In the genomic region with DNA sequence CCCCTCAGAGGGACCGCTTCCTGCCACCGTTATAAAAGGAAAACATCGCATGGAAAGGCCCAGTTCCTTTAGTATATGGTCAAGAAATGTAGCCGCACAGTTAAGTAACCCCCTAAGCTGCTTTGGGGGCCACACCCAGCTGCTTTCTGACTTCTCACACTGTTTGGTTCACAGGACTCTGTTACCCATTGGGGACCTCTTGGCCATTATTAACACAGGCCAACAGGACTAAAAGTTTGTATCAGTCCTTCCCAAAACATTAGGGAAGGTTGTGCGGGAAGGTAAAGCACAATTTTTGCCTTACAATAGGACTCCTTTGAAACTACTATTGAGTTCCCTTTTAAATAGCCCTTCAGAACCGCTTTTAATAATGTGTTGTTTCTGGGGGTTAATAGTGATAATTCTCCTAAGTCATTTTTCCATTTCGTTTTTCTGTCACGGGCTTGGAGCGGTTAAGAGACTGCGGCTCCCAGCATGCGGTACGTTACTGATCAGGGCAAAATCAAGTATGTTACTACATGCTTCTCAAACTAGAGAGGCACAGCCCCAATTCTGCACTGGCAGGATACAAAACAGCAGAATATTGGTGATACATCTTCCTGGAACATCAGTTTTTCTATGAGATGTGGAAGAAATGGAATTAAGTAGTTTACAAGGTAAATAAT, we compare ENCODE assay signal across 8 cellular contexts. TPM values are rescaled to one million over a fixed set of nuclear protein-coding genes. Genes with fewer than 3 reads are reported as not detected.
A peak's percentile ranks its signal among the peaks of the same experiment; 100 is the strongest.
DNase-seq lines count a peak whose midpoint lies in the region; ATAC-seq and TF ChIP-seq lines count a peak whose summit lies in the region.

No MANE protein-coding gene starts in this region.

- H3K4me3 ChIP-seq in iPS-15b (ENCODE audit: low read depth, low read length) = peak overlapping the region; percentile 69

- no peaks in the 10 kb centered on the region for H3K9me3 ChIP-seq in iPS-15b (ENCODE audit: control insufficient read depth, insufficient read depth, low read length)

- CTCF ChIA-PET in activated B cell treated with CpG ODN at 0.5 μM for 24 hours (lab: Charles Lee) = no interaction called here

- H3K4me1 Mint-ChIP-seq in activated T-cell treated with anti-CD3 and anti-CD28 coated beads, Interleukin-2, amount 50 U/mL, for 72 hours (ENCODE audit: low read depth) = peaks cover 8% of the 10 kb centered on the region
- H3K4me1 Mint-ChIP-seq in activated B cell treated with CpG ODN at 0.5 μM for 24 hours = peaks cover 13% of the 10 kb centered on the region

- no peaks in the 10 kb centered on the region for H3K36me3 ChIP-seq in iPS-15b (ENCODE audit: control insufficient read depth, insufficient read depth, low read length)

- no peaks in the 10 kb centered on the region for H3K4me1 ChIP-seq in iPS-15b (ENCODE audit: control insufficient read depth, insufficient read depth, low read length)

- ATAC-seq in activated T-cell treated with anti-CD3 and anti-CD28 coated beads, Interleukin-2, amount 50 U/mL, for 72 hours (replicated peaks in 1 of 2) = no peak
- ATAC-seq in activated B cell treated with CpG ODN at 0.5 μM for 24 hours (ENCODE audit: low read depth) (no peak), HG02763 (IDR thresholded peaks at IDR 0.05; ENCODE audit: unreplicated experiment) (no peak)

- POLR2A ChIA-PET in activated B cell treated with CpG ODN at 0.5 μM for 24 hours (lab: Charles Lee) = interaction anchor here (0.6 to 1.9 kb wide), 3 partner anchors 203 to 1886 kb away, joined by 3 to 12 read pairs (median 4); partner anchors contain the start of genes BPHL and CDYL

- no peaks in the 10 kb centered on the region for H3K9me3 Mint-ChIP-seq in activated T-cell treated with anti-CD3 and anti-CD28 coated beads, Interleukin-2, amount 50 U/mL, for 72 hours
- H3K9me3 Mint-ChIP-seq in activated B cell treated with CpG ODN at 0.5 μM for 24 hours = no peaks in the 10 kb centered on the region

- peak overlapping the region; percentile 88 to 99 for H3K4me3 Mint-ChIP-seq in activated T-cell treated with anti-CD3 and anti-CD28 coated beads, Interleukin-2, amount 50 U/mL, for 72 hours
- peak overlapping the region; percentile 94 for H3K4me3 Mint-ChIP-seq in activated B cell treated with CpG ODN at 0.5 μM for 24 hours

- peaks cover 0 to 2% of the 10 kb centered on the region in 2 donors for H3K36me3 Mint-ChIP-seq in activated T-cell treated with anti-CD3 and anti-CD28 coated beads, Interleukin-2, amount 50 U/mL, for 72 hours (ENCODE audit: insufficient read depth in 2 of 2)
- peaks cover 22% of the 10 kb centered on the region for H3K36me3 Mint-ChIP-seq in activated B cell treated with CpG ODN at 0.5 μM for 24 hours (ENCODE audit: low read depth)

- peak overlapping the region; percentile 96 for H3K27ac Mint-ChIP-seq in activated T-cell treated with anti-CD3 and anti-CD28 coated beads, Interleukin-2, amount 50 U/mL, for 72 hours
- H3K27ac Mint-ChIP-seq in activated B cell treated with CpG ODN at 0.5 μM for 24 hours = peak overlapping the region; percentile 98

- H3K27me3 ChIP-seq in iPS-15b (ENCODE audit: control insufficient read depth, insufficient read depth, low read length) = no peaks in the 10 kb centered on the region

- no peak for TF ChIP-seq CTCF in activated B cell treated with CpG ODN at 0.5 μM for 24 hours (IDR thresholded peaks at IDR 0.05)

- DNase-seq in activated T-cell treated with anti-CD3 and anti-CD28 coated beads, Interleukin-2, amount 50 U/mL, for 72 hours = no peak
- DNase-seq in activated T-cell treated with anti-CD3 and anti-CD28 coated beads for 4 hours (no peak), activated B cell treated with CpG ODN at 0.5 μM for 24 hours (no peak), substantia nigra (lab: John Stamatoyannopoulos, UW) (no peak), amygdala (lab: John Stamatoyannopoulos, UW) (no peak), DMS153 (lab: John Stamatoyannopoulos, UW) (no peak)

- peak overlapping the region; percentile 79 for H3K9ac ChIP-seq in iPS-15b (ENCODE audit: low read depth, low read length)

- no peaks in the 10 kb centered on the region for H3K27me3 Mint-ChIP-seq in activated T-cell treated with anti-CD3 and anti-CD28 coated beads, Interleukin-2, amount 50 U/mL, for 72 hours (ENCODE audit: low read depth)
- H3K27me3 Mint-ChIP-seq in activated B cell treated with CpG ODN at 0.5 μM for 24 hours = no peaks in the 10 kb centered on the region

- peak overlapping the region; percentile 80 for H3K27ac ChIP-seq in substantia nigra (ENCODE audit: low read depth, low read length, poor library complexity, severe bottlenecking)

- intact Hi-C loops in activated B cell treated with CpG ODN at 0.5 μM for 24 hours (cut with micrococcal nuclease) = loop anchor here (1.0 to 5.0 kb wide), 7 partner anchors 26 to 1257 kb away; partner anchors contain the start of gene PPP1R3G

RNA-seq across cellular contexts. Expression of gene RPP40, which starts 0.7 kb away (rescaled TPM):
- 10 to 100 TPM in 1 of 2 donors, 1 to 10 TPM in 1; 8.2 to 10.8 TPM for total RNA-seq in activated T-cell treated with anti-CD3 and anti-CD28 coated beads, Interleukin-2, amount 50 U/mL, for 72 hours
- total RNA-seq in activated B cell treated with CpG ODN at 0.5 μM for 24 hours = 5.9 and 7.1 TPM in 2 replicates
